Comparison of ENCODE assay signal across 8 cellular contexts in the genomic region with DNA sequence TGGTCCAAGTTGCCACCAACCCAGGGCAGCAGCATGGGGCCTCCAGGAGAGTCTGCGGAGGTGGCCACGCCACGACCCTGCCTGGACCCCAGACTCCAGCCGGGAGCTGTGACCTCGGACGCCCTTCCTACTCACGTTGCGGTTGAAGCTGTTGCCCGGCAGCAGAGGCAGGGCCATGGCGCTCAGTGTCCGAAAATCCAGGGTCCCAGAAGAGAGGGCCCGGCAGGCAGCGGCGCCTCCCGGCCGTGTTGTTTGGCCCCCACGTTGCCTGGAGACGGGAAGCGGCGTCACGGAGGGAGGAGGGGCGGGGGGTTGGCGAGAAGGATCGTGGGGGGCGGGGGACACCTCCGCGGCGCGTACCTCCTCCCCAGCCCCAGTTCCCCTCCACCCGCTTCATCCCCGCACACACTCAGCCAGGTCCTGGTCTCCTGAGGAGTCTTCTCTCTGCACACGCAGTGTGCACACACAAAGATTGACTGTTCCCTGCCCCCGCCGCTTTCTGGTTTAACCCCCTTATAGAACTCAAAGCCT. TPM values are rescaled to one million over a fixed set of nuclear protein-coding genes. Genes with fewer than 3 reads are reported as not detected.
DNase-seq lines count a peak whose midpoint lies in the region; ATAC-seq and TF ChIP-seq lines count a peak whose summit lies in the region.

A gene with protein sequence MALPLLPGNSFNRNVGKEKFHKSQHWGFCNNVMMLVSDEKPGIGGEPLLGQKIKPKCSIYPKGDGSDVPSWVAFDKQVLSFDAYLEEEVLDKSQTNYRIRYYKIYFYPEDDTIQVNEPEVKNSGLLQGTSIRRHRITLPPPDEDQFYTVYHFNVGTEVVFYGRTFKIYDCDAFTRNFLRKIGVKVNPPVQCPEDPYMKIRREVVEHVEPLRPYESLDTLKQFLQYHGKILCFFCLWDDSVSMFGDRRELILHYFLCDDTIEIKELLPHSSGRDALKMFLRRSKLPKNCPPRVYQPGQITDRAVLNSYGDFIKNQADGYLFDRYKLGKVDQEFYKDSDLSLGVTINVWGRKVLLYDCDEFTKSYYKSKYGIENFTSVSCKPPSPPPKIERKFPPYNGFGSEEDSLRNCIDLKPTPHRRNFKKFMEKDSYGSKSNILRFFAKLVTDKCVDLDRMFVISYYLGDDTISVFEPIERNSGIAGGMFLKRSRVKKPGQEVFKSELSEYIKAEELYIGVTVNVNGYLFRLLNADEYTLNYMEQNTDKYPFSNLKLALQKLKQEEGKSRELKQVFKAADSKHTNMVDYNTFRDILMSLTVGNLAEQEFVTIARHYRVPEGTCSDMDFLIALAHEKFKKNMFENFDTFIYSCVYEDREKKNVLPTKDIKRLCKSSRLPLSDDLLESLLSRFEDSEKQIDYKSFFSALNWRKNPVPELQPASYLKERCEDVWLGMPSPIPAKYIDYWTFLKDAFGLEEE (minus strand): TSS at position 261 of the 531 bp plus-strand sequence. CDS start 84 bp downstream, at position 177.

- H3K9ac ChIP-seq in NT2/D1 (ENCODE audit: insufficient read length, low read depth), result peak within 1 kb of the TSS; percentile 74

- 0 to 4% (median 2%) methylated on average over 20 to 33 of the region's 34 CpGs for WGBS in psoas muscle, 3 donors

- H3K27me3 ChIP-seq in NT2/D1 (ENCODE audit: insufficient read depth, insufficient read length) (no peaks in the 10 kb centered on the region), cardiac muscle cell (no peaks in the 10 kb centered on the region), psoas muscle (ENCODE audit: insufficient read depth in 3 of 3, low read length in 2 of 3) (peaks cover 0 to 20% (median 0%) of the 10 kb centered on the region in 3 donors)

- ATAC-seq in psoas muscle, result no peak
- ATAC-seq in HG02870 (IDR thresholded peaks at IDR 0.05; ENCODE audit: unreplicated experiment), result no peak
- ATAC-seq in GM21423 (IDR thresholded peaks at IDR 0.05; ENCODE audit: unreplicated experiment), result no peak

- H3K4me3 ChIP-seq in NT2/D1 (ENCODE audit: insufficient read length, low read depth) (peak within 1 kb of the TSS; percentile 57), cardiac muscle cell (peak within 1 kb of the TSS; percentile 9), psoas muscle (peak within 1 kb of the TSS; percentile 56)

- H3K36me3 ChIP-seq in NT2/D1 (ENCODE audit: insufficient read depth, insufficient read length, low read length), result no peaks in the 10 kb centered on the region
- H3K36me3 ChIP-seq in cardiac muscle cell, result no peaks in the 10 kb centered on the region
- H3K36me3 ChIP-seq in psoas muscle (ENCODE audit: insufficient read depth in 1 of 2, low read depth in 1 of 2), result no peaks in the 10 kb centered on the region

- H3K27ac ChIP-seq in cardiac muscle cell (no peak within 1 kb of the TSS), psoas muscle (no peak within 1 kb of the TSS)

- intact Hi-C loops in psoas muscle (cut with DNase I), result no loop called here

- TF ChIP-seq CTCF in cardiac muscle cell (IDR thresholded peaks at IDR 0.05; ENCODE audit: low read depth, low read length) (no peak), psoas muscle (IDR thresholded peaks at IDR 0.05) (no peak)

- peak; percentile 13 for DNase-seq in Daoy (ENCODE audit: low read depth)
- no peak for DNase-seq in NT2/D1 (ENCODE audit: low read depth, low spot score)
- DNase-seq in activated naive CD4-positive, alpha-beta T cell treated with anti-CD3 and anti-CD28 coated beads, Interleukin-2, amount 50 U/mL, for 16 hours, result peak; percentile 41
- DNase-seq in cardiac muscle cell (ENCODE audit: low read depth in 1 of 2, low spot score in 1 of 2), result peak; percentile 26 to 51
- peak; percentile 31 to 52 for DNase-seq in psoas muscle
- no peak for DNase-seq in NCI-H2029 treated with DMSO at 0.1 percent for 48 hours (lab: John Stamatoyannopoulos, UW)

- H3K9me3 ChIP-seq in NT2/D1 (ENCODE audit: insufficient read depth, low read length) (no peaks in the 10 kb centered on the region), cardiac muscle cell (ENCODE audit: low read depth) (no peaks in the 10 kb centered on the region), psoas muscle (no peaks in the 10 kb centered on the region)

- no peaks in the 10 kb centered on the region for H3K4me1 ChIP-seq in NT2/D1 (ENCODE audit: insufficient read depth, insufficient read length)
- no peaks in the 10 kb centered on the region for H3K4me1 ChIP-seq in cardiac muscle cell (ENCODE audit: low read depth)
- no peaks in the 10 kb centered on the region for H3K4me1 ChIP-seq in psoas muscle

RNA-seq across cellular contexts. Expression of the gene that starts here (rescaled TPM):
- 0.51 TPM in 1 of 2 replicates, not detected in the other for total RNA-seq in Daoy (2014; rRNA removed; shearing (Covaris generic))
- total RNA-seq in cardiac muscle cell, result 2.2 and 6.5 TPM in 2 replicates
- 3.8 and 7.7 TPM in 2 replicates for polyA plus RNA-seq in cardiac muscle cell
- total RNA-seq in psoas muscle, result under 1 TPM in 1 of 4 donors, not detected in 3; 0.11 TPM
- polyA plus RNA-seq in psoas muscle, result under 1 TPM in 2 of 3 donors, not detected in 1; 0.05 to 0.08 TPM

Comparison
In these comparisons a context has a peak if more than half of its experiments do, and no peak if none do; other contexts are left out.
1. Peak in DNase-seq in Daoy; RNA of the gene not detected or under 1 TPM.
2. Peak in DNase-seq and H3K4me3 ChIP-seq in psoas muscle; RNA of the gene not detected or under 1 TPM.
3. DNase-seq: peak in activated naive CD4-positive, alpha-beta T cell treated with anti-CD3 and anti-CD28 coated beads, Interleukin-2, amount 50 U/mL, for 16 hours (single experiment) and cardiac muscle cell (2 of 2); none in NT2/D1 (single experiment) and NCI-H2029 treated with DMSO at 0.1 percent for 48 hours (single experiment).
4. Peak in every context shown above with its lines, with median percentiles within 50 percentile points of each other: H3K4me3 ChIP-seq.